Comparison of ENCODE assay signal across 9 cellular contexts in the genomic region with DNA sequence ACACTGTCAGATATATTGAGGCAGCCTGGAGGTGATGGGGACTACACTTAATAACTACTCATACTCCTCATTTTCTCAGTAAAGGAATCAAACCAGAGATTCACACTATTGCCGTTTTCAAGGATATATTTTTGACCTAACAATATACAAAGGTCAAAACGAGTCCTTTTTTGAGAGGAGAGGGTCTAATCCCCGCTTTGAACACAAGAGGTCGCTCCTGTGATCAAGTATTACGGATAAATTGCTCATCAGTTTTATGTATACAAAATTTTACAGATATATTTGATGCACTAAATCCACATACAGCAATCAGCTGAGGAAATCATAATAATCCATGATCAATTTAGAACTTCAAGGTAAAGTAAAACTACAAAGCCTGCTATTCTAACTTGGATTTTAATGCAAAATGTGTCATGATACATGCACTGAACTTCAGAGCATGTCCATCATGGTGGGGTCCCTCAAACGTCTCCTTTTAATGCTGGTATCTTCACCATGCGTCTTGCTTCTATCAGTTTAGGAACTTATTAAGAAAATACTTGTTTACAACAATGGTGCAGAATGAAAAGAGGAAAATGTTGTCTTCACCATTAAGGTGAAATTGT. TPM values are rescaled to one million over a fixed set of nuclear protein-coding genes. Genes with fewer than 3 reads are reported as not detected.
DNase-seq lines count a peak whose midpoint lies in the region; ATAC-seq and TF ChIP-seq lines count a peak whose summit lies in the region.
"Had no signal": no experiment of that assay in that cellular context is flagged by ENCODE, and none has a peak within 500 bp of the region (broad histone marks: within the 10 kb centered on the region; RNA-seq: fewer than 3 reads in every experiment).

No MANE protein-coding gene starts in this region.

- H3K9me3 ChIP-seq in SK-N-SH (no peaks in the 10 kb centered on the region), testis (no peaks in the 10 kb centered on the region)

- peak; percentile 89 for TF ChIP-seq CTCF in SK-N-SH (IDR thresholded peaks at IDR 0.05)
- TF ChIP-seq CTCF in endothelial cell (IDR thresholded peaks at IDR 0.05; ENCODE audit: unreplicated experiment) = peak; percentile 68
- TF ChIP-seq CTCF in testis (IDR thresholded peaks at IDR 0.05) = peak in 2 of 3 experiments; percentile 12 to 39
- no peak for TF ChIP-seq CTCF in natural killer cell (IDR thresholded peaks at IDR 0.05)

- H3K9me3 Mint-ChIP-seq in endothelial cell (ENCODE audit: unreplicated experiment) = no peaks in the 10 kb centered on the region
- H3K9me3 Mint-ChIP-seq in natural killer cell = peaks cover 0 to 4% of the 10 kb centered on the region in 2 donors
- H3K9me3 Mint-ChIP-seq: activated B cell treated with CpG ODN at 0.5 μM for 24 hours had no signal

- H3K27ac ChIP-seq in SK-N-SH (ENCODE audit: low read depth in 2 of 2, low read length in 1 of 2) = peak overlapping the region; percentile 88 to 100
- H3K27ac ChIP-seq in testis = no peak overlapping the region

- H3K4me1 Mint-ChIP-seq in endothelial cell (ENCODE audit: unreplicated experiment) (peaks cover 60% of the 10 kb centered on the region), natural killer cell (peaks cover 0 to 5% of the 10 kb centered on the region in 2 donors)
- H3K4me1 Mint-ChIP-seq: activated B cell treated with CpG ODN at 0.5 μM for 24 hours had no signal

- H3K9ac ChIP-seq in SK-N-SH = peak overlapping the region; percentile 7; the same call in 1 of the 2 replicates

- H3K27me3 Mint-ChIP-seq in endothelial cell (ENCODE audit: unreplicated experiment) = peaks cover 28% of the 10 kb centered on the region
- peaks cover 74 to 90% of the 10 kb centered on the region in 2 donors for H3K27me3 Mint-ChIP-seq in natural killer cell (ENCODE audit: low read depth in 2 of 2)

- H3K36me3 ChIP-seq in SK-N-SH (replicated peaks in 1 of 2; ENCODE audit: control insufficient read depth in 1 of 2, insufficient read depth in 2 of 2, low read length in 1 of 2) (peaks cover 0 to 12% of the 10 kb centered on the region in 2 experiments), testis (ENCODE audit: low read depth, missing control alignments) (no peaks in the 10 kb centered on the region)

- peak overlapping the region; percentile 83 to 86; a peak in 3 of 4 replicates for H3K4me3 ChIP-seq in SK-N-SH (ENCODE audit: low read depth in 2 of 2, low read length in 1 of 2)
- H3K4me3 ChIP-seq in testis = no peak overlapping the region

- peaks cover 62% of the 10 kb centered on the region for H3K79me2 ChIP-seq in SK-N-SH (ENCODE audit: insufficient read depth)

- no peak for TF ChIP-seq POLR2A in testis (IDR thresholded peaks at IDR 0.05)

- H3K4me1 ChIP-seq in SK-N-SH (ENCODE audit: control insufficient read depth in 1 of 2, insufficient read depth in 2 of 2, low read depth in 1 of 2, low read length in 1 of 2) (peaks cover 10 to 17% of the 10 kb centered on the region in 2 experiments; a peak in 3 of 4 replicates), testis (peaks cover 14% of the 10 kb centered on the region)

- CTCF ChIA-PET in SK-N-SH (lab: Yijun Ruan, JAX) = interaction anchor here (0.6 to 14.4 kb wide), 21 partner anchors 10 to 1180 kb away, joined by 3 to 303 read pairs (median 4); no protein-coding TSS in a partner anchor

- no peak for TF ChIP-seq EP300 in SK-N-SH (IDR thresholded peaks at IDR 0.05; ENCODE audit: borderline replicate concordance in 1 of 2, low read depth in 1 of 2, low read length in 1 of 2)

- H3K27ac Mint-ChIP-seq in endothelial cell (ENCODE audit: unreplicated experiment) (no peak overlapping the region), natural killer cell (no peak overlapping the region)
- H3K27ac Mint-ChIP-seq: activated B cell treated with CpG ODN at 0.5 μM for 24 hours had no signal

- H4K20me1 ChIP-seq in SK-N-SH (ENCODE audit: insufficient read depth) = no peaks in the 10 kb centered on the region

- peak overlapping the region; percentile 20 for H2AFZ ChIP-seq in SK-N-SH (ENCODE audit: low read depth)

- DNase-seq in SK-N-SH = peak; percentile 46
- DNase-seq in NCI-H2227 (lab: John Stamatoyannopoulos, UW; ENCODE audit: unreplicated experiment) = peak; percentile 70
- peak; percentile 33 for DNase-seq in endothelial cell (ENCODE audit: low spot score)
- DNase-seq in testis = peak; percentile 60
- no peak for DNase-seq in cortex of kidney (lab: John Stamatoyannopoulos, UW)
- no peak for DNase-seq in activated CD8-positive, alpha-beta memory T cell treated with anti-CD3 and anti-CD28 coated beads, Interleukin-2, amount 50 U/mL, for 48 hours
- no peak for DNase-seq in natural killer cell
- DNase-seq: activated B cell treated with CpG ODN at 0.5 μM for 24 hours had no signal

- no peak for ATAC-seq in SK-N-SH treated with all-trans-retinoic acid at 6 μM for 48 hours
- ATAC-seq in natural killer cell = no peak

- H3K9me2 ChIP-seq in SK-N-SH = no peaks in the 10 kb centered on the region

- H3K27me3 ChIP-seq in SK-N-SH (ENCODE audit: insufficient read depth) (no peaks in the 10 kb centered on the region), testis (no peaks in the 10 kb centered on the region)

- H3K4me2 ChIP-seq in SK-N-SH = peak overlapping the region; percentile 85

- no peaks in the 10 kb centered on the region for H3F3A ChIP-seq in SK-N-SH (replicated peaks; ENCODE audit: insufficient read depth)

- peak; percentile 70 for TF ChIP-seq RAD21 in SK-N-SH (IDR thresholded peaks at IDR 0.05; ENCODE audit: low read length)

- no peak overlapping the region for H3K4me3 Mint-ChIP-seq in endothelial cell (ENCODE audit: unreplicated experiment)
- H3K4me3 Mint-ChIP-seq in natural killer cell = no peak overlapping the region
- H3K4me3 Mint-ChIP-seq: activated B cell treated with CpG ODN at 0.5 μM for 24 hours had no signal

- H3K36me3 Mint-ChIP-seq in endothelial cell (ENCODE audit: low read depth, unreplicated experiment) = no peaks in the 10 kb centered on the region
- peaks cover 51% of the 10 kb centered on the region for H3K36me3 Mint-ChIP-seq in natural killer cell

- intact Hi-C loops in testis (cut with DNase I; ENCODE audit: low total_unique reads) (no loop called here), natural killer cell (cut with micrococcal nuclease) (no loop called here)

- 3% methylated on average over 7 of the region's 7 CpGs for WGBS in SK-N-SH (ENCODE audit: low lambda C conversion rate)
- 1 to 2% methylated on average over 7 of the region's 7 CpGs for WGBS in testis, 2 donors

- POLR2A ChIA-PET in SK-N-SH (lab: Yijun Ruan, JAX) = interaction anchor here (0.9 to 15.0 kb wide), 11 partner anchors 12 to 1278 kb away, joined by 3 to 437 read pairs (median 5); no protein-coding TSS in a partner anchor

TF ChIP-seq in SK-N-SH, 30 proteins besides CTCF, POLR2A, EP300 and RAD21:
- TF ChIP-seq RCOR1 (IDR thresholded peaks at IDR 0.05; ENCODE audit: low read length) (no peak), MXI1 (IDR thresholded peaks at IDR 0.05; ENCODE audit: low read depth, low read length) (0 out of 2 replicates have a peak, but pooled peaks have one; percentile 14), GABPA (IDR thresholded peaks at IDR 0.05; ENCODE audit: low read depth) (no peak), RXRA (IDR thresholded peaks at IDR 0.05; ENCODE audit: borderline replicate concordance, low read depth) (no peak), SIN3A (IDR thresholded peaks at IDR 0.05; ENCODE audit: borderline replicate concordance, low read depth, low read length) (no peak), SMC3 (IDR thresholded peaks at IDR 0.05; ENCODE audit: low read depth, low read length) (peak; percentile 57)
TF ChIP-seq in SK-N-SH: peak in this region for 2.

TF ChIP-seq in SK-N-SH treated with all-trans-retinoic acid at 6 μM for 48 hours, 23 proteins besides CTCF, POLR2A, EP300 and RAD21:
- no peak for TF ChIP-seq ZNF565 (CRISPR knock-in tag; conservative IDR thresholded peaks at IDR 0.05; ENCODE audit: low read depth)
- no peak for TF ChIP-seq ARNTL (CRISPR knock-in tag; IDR thresholded peaks at IDR 0.05; ENCODE audit: borderline replicate concordance, low read depth)
- no peak for TF ChIP-seq CREB5 (CRISPR knock-in tag; IDR thresholded peaks at IDR 0.05; ENCODE audit: low read depth)
- TF ChIP-seq BACH2 (CRISPR knock-in tag; IDR thresholded peaks at IDR 0.05; ENCODE audit: borderline replicate concordance) = no peak
- TF ChIP-seq TCF4 (CRISPR knock-in tag; IDR thresholded peaks at IDR 0.05; ENCODE audit: borderline replicate concordance) = no peak

RNA-seq across cellular contexts. Expression of gene ISL1, which starts 2.5 kb away (rescaled TPM):
- polyA plus RNA-seq in SK-N-SH (2012; rRNA removed) = 15.2 and 15.5 TPM in 2 replicates
- 14.6 and 20.2 TPM in 2 replicates for polyA plus RNA-seq in SK-N-SH (2012; cell fraction: cytosol; rRNA removed)
- 22.3 and 38.7 TPM in 2 replicates for polyA plus RNA-seq in SK-N-SH (2012; cell fraction: nucleus; rRNA removed)
- 0.67 TPM for total RNA-seq in endothelial cell (ENCODE audit: unreplicated experiment)
- 1 to 10 TPM; 4.5 to 5.4 TPM for total RNA-seq in testis
- 2.4 TPM for polyA plus RNA-seq in testis (ENCODE audit: insufficient read depth, low read depth, low replicate concordance)
- total RNA-seq in natural killer cell = not detected
- total RNA-seq: activated B cell treated with CpG ODN at 0.5 μM for 24 hours had no signal

Comparison
In these comparisons a context has a peak if more than half of its experiments do, and no peak if none do; other contexts are left out.
1. DNase-seq: peak in SK-N-SH (single experiment), NCI-H2227 (single experiment), endothelial cell (single experiment) and testis (single experiment); none in cortex of kidney (single experiment), activated CD8-positive, alpha-beta memory T cell treated with anti-CD3 and anti-CD28 coated beads, Interleukin-2, amount 50 U/mL, for 48 hours (single experiment) and natural killer cell (single experiment).
2. H3K27ac ChIP-seq: peak in SK-N-SH (2 of 2); none in testis (0 of 2).
3. H3K4me3 ChIP-seq: peak in SK-N-SH (2 of 2); none in testis (0 of 2).